In the genomic region with DNA sequence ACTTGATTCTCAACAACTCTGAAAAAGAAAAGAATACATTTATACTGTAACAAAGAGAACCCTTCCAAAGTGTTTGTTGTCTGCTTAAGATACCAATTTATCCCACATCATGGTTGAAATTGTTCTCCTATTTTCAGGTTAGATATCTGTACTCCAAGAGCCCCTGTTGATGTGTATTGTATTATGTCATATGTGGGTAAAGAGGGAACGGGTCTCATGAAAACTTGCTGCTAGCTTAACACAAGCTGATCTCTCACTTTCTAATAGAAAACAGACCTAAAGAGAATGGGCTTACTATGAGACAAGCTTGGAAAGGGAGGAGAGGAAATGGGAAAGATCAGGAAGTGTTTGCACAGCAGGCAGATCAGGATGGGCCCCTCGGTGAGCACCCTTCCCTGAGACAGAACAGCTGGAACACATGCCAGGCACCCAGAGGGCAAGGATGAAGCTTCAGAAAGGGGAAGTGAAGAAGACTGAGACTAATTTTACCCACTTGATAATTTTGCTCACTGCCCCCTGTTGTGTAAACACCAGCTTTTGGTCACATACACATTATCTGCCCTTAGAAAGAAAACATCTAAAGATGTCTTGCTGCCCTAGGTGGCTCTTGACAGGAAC, we compare ENCODE assay signal across 1 cellular context.
TF ChIP-seq lines count a peak whose summit lies in the region.

No MANE protein-coding gene starts in this region.

TF ChIP-seq in GM23338, 12 proteins besides CTCF, POLR2A, EP300 and RAD21 (continued from another document):
- TF ChIP-seq, protein P1, sequence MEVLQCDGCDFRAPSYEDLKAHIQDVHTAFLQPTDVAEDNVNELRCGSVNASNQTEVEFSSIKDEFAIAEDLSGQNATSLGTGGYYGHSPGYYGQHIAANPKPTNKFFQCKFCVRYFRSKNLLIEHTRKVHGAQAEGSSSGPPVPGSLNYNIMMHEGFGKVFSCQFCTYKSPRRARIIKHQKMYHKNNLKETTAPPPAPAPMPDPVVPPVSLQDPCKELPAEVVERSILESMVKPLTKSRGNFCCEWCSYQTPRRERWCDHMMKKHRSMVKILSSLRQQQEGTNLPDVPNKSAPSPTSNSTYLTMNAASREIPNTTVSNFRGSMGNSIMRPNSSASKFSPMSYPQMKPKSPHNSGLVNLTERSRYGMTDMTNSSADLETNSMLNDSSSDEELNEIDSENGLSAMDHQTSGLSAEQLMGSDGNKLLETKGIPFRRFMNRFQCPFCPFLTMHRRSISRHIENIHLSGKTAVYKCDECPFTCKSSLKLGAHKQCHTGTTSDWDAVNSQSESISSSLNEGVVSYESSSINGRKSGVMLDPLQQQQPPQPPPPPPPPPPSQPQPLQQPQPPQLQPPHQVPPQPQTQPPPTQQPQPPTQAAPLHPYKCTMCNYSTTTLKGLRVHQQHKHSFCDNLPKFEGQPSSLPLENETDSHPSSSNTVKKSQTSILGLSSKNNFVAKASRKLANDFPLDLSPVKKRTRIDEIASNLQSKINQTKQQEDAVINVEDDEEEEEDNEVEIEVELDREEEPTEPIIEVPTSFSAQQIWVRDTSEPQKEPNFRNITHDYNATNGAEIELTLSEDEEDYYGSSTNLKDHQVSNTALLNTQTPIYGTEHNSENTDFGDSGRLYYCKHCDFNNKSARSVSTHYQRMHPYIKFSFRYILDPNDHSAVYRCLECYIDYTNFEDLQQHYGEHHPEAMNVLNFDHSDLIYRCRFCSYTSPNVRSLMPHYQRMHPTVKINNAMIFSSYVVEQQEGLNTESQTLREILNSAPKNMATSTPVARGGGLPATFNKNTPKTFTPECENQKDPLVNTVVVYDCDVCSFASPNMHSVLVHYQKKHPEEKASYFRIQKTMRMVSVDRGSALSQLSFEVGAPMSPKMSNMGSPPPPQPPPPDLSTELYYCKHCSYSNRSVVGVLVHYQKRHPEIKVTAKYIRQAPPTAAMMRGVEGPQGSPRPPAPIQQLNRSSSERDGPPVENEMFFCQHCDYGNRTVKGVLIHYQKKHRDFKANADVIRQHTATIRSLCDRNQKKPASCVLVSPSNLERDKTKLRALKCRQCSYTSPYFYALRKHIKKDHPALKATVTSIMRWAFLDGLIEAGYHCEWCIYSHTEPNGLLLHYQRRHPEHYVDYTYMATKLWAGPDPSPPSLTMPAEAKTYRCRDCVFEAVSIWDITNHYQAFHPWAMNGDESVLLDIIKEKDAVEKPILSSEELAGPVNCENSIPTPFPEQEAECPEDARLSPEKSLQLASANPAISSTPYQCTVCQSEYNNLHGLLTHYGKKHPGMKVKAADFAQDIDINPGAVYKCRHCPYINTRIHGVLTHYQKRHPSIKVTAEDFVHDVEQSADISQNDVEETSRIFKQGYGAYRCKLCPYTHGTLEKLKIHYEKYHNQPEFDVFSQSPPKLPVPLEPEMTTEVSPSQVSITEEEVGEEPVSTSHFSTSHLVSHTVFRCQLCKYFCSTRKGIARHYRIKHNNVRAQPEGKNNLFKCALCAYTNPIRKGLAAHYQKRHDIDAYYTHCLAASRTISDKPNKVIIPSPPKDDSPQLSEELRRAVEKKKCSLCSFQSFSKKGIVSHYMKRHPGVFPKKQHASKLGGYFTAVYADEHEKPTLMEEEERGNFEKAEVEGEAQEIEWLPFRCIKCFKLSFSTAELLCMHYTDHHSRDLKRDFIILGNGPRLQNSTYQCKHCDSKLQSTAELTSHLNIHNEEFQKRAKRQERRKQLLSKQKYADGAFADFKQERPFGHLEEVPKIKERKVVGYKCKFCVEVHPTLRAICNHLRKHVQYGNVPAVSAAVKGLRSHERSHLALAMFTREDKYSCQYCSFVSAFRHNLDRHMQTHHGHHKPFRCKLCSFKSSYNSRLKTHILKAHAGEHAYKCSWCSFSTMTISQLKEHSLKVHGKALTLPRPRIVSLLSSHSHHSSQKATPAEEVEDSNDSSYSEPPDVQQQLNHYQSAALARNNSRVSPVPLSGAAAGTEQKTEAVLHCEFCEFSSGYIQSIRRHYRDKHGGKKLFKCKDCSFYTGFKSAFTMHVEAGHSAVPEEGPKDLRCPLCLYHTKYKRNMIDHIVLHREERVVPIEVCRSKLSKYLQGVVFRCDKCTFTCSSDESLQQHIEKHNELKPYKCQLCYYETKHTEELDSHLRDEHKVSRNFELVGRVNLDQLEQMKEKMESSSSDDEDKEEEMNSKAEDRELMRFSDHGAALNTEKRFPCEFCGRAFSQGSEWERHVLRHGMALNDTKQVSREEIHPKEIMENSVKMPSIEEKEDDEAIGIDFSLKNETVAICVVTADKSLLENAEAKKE (CRISPR knock-in tag; IDR thresholded peaks at IDR 0.05): no peak
- TF ChIP-seq STAT1 (IDR thresholded peaks at IDR 0.05; ENCODE audit: unreplicated experiment): no peak
